In genomic region chr3:116339441-116340028, GRCh38 we compare ENCODE assay signal across 13 cellular contexts.
DNase-seq lines count a peak whose midpoint lies in the region; ATAC-seq and TF ChIP-seq lines count a peak whose summit lies in the region.
"Had no signal": no experiment of that assay in that cellular context is flagged by ENCODE, and none has a peak within 500 bp of the region (broad histone marks: within the 10 kb centered on the region; RNA-seq: fewer than 3 reads in every experiment).

No MANE protein-coding gene starts in this region.

- intact Hi-C loops in transverse colon (cut with DNase I; ENCODE audit: low total_unique reads), result no loop called here
- intact Hi-C loops in psoas muscle (cut with DNase I), result no loop called here

- DNase-seq in DMS79 treated with DMSO at 0.1 percent for 48 hours (lab: John Stamatoyannopoulos, UW), result peak; percentile 6
- no peak for DNase-seq in DMS79 (lab: John Stamatoyannopoulos, UW)
- peak; percentile 68 for DNase-seq in cerebellar cortex (ENCODE audit: low spot score)
- peak; percentile 52 for DNase-seq in islet precursor cell
- DNase-seq in transverse colon, result peak; percentile 25
- DNase-seq in psoas muscle, result no peak
- no peak for DNase-seq in hepatic stellate cell (ENCODE audit: low spot score)
- DNase-seq in NCI-H524 (lab: John Stamatoyannopoulos, UW), result no peak
- DNase-seq: DMS53; HFFc6; NCI-H1694; stimulated activated CD4-positive, alpha-beta T cell treated with anti-CD3 and anti-CD28 coated beads, Interleukin-12 subunit alpha, Interleukin-12 subunit beta, amount 100 ng/mL, for 4 hours had no signal

- in situ Hi-C loops in transverse colon (cut with MboI; ENCODE audit: low pct_ligation_motif_present in 1 of 4, low pct_unique_long_range_greater_than_20kb in 1 of 4, low sequenced_read_pairs in 3 of 4), result no loop called here

- H3K4me3 ChIP-seq in transverse colon (no peak overlapping the region), psoas muscle (no peak overlapping the region)
- H3K4me3 ChIP-seq: cardiac muscle cell had no signal

- no peak for ATAC-seq in psoas muscle

- 44 to 57% methylated on average over 1 to 4 of the region's 4 CpGs for WGBS in transverse colon (ENCODE audit: low coverage in 1 of 2), 2 donors
- WGBS in psoas muscle, 3 donors, result 36 to 48% (median 39%) methylated on average over 4 of the region's 4 CpGs

- H3K4me1 ChIP-seq in transverse colon (no peaks in the 10 kb centered on the region), psoas muscle (no peaks in the 10 kb centered on the region)

- TF ChIP-seq CTCF in transverse colon (IDR thresholded peaks at IDR 0.05) (no peak), psoas muscle (IDR thresholded peaks at IDR 0.05) (no peak)

- H3K36me3 ChIP-seq in transverse colon, result no peaks in the 10 kb centered on the region
- no peaks in the 10 kb centered on the region for H3K36me3 ChIP-seq in psoas muscle (ENCODE audit: insufficient read depth in 1 of 2, low read depth in 1 of 2)
- H3K36me3 ChIP-seq: cardiac muscle cell had no signal

- H3K27ac ChIP-seq in transverse colon (peak overlapping the region in 3 of 4 donors; percentile 30 to 57 (median 32)), psoas muscle (no peak overlapping the region)
- H3K27ac ChIP-seq: cardiac muscle cell had no signal

- H3K9me3 ChIP-seq in transverse colon (peaks cover 0 to 4% of the 10 kb centered on the region in 2 donors), psoas muscle (no peaks in the 10 kb centered on the region)

- no peak for TF ChIP-seq EP300 in transverse colon (IDR thresholded peaks at IDR 0.05; ENCODE audit: low read depth)

- TF ChIP-seq POLR2A in transverse colon (IDR thresholded peaks at IDR 0.05), result no peak

- H3K27me3 ChIP-seq in transverse colon (no peaks in the 10 kb centered on the region), psoas muscle (ENCODE audit: insufficient read depth in 3 of 3, low read length in 2 of 3) (no peaks in the 10 kb centered on the region)
- H3K27me3 ChIP-seq: cardiac muscle cell had no signal

Comparison
In these comparisons a context has a peak if more than half of its experiments do, and no peak if none do; other contexts are left out.
1. DNase-seq: peak in DMS79 treated with DMSO at 0.1 percent for 48 hours (single experiment), cerebellar cortex (single experiment), islet precursor cell (single experiment) and transverse colon (single experiment); none in DMS79 (single experiment), psoas muscle (0 of 2), hepatic stellate cell (single experiment) and NCI-H524 (0 of 2).